ENCODE assay signal across 1 cellular context in the genomic region with DNA sequence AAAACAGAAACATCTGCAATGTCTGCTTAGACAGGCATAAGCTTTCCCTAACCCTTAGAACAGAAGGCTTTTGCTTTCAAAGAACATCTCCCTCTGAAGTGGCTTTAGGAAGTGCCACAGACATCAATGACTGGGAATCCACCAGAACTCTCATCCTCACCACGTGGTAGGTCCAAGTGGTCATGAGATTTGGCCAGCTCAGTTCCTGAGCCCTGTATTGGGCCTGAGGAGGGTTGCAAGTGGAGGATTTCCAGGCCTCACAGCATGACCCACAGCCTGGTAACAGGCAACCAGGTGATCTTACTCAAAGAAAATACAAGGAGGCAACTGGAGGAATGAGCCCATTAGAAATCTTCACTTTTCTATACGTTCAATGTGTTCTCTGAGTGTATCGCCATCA.
TF ChIP-seq lines count a peak whose summit lies in the region.

No MANE protein-coding gene starts in this region.

TF ChIP-seq in GM12878, 131 proteins besides CTCF, POLR2A, EP300 and RAD21:
- TF ChIP-seq MEF2B (IDR thresholded peaks at IDR 0.05; ENCODE audit: partially characterized antibody, poor library complexity, severe bottlenecking) (no peak), WRNIP1 (IDR thresholded peaks at IDR 0.05; ENCODE audit: borderline replicate concordance, low read depth, low read length) (no peak), MTA2 (IDR thresholded peaks at IDR 0.05; ENCODE audit: low read depth) (no peak), MEF2A (IDR thresholded peaks at IDR 0.05; ENCODE audit: insufficient read depth, low read depth, low read length) (no peak), FOS (IDR thresholded peaks at IDR 0.05; ENCODE audit: borderline replicate concordance, extremely low read depth, insufficient read length) (no peak), SPI1 (IDR thresholded peaks at IDR 0.05; ENCODE audit: borderline replicate concordance, insufficient read depth, low read depth, low read length) (no peak), TCF7 (IDR thresholded peaks at IDR 0.05; ENCODE audit: borderline replicate concordance) (no peak), TCF12 (IDR thresholded peaks at IDR 0.05; ENCODE audit: low read depth, low read length) (no peak), EED (IDR thresholded peaks at IDR 0.05; ENCODE audit: low read depth) (no peak), SUPT20H (IDR thresholded peaks at IDR 0.05; ENCODE audit: borderline replicate concordance, control insufficient read depth, low read depth, low read length) (no peak)
- TF ChIP-seq, protein P1, sequence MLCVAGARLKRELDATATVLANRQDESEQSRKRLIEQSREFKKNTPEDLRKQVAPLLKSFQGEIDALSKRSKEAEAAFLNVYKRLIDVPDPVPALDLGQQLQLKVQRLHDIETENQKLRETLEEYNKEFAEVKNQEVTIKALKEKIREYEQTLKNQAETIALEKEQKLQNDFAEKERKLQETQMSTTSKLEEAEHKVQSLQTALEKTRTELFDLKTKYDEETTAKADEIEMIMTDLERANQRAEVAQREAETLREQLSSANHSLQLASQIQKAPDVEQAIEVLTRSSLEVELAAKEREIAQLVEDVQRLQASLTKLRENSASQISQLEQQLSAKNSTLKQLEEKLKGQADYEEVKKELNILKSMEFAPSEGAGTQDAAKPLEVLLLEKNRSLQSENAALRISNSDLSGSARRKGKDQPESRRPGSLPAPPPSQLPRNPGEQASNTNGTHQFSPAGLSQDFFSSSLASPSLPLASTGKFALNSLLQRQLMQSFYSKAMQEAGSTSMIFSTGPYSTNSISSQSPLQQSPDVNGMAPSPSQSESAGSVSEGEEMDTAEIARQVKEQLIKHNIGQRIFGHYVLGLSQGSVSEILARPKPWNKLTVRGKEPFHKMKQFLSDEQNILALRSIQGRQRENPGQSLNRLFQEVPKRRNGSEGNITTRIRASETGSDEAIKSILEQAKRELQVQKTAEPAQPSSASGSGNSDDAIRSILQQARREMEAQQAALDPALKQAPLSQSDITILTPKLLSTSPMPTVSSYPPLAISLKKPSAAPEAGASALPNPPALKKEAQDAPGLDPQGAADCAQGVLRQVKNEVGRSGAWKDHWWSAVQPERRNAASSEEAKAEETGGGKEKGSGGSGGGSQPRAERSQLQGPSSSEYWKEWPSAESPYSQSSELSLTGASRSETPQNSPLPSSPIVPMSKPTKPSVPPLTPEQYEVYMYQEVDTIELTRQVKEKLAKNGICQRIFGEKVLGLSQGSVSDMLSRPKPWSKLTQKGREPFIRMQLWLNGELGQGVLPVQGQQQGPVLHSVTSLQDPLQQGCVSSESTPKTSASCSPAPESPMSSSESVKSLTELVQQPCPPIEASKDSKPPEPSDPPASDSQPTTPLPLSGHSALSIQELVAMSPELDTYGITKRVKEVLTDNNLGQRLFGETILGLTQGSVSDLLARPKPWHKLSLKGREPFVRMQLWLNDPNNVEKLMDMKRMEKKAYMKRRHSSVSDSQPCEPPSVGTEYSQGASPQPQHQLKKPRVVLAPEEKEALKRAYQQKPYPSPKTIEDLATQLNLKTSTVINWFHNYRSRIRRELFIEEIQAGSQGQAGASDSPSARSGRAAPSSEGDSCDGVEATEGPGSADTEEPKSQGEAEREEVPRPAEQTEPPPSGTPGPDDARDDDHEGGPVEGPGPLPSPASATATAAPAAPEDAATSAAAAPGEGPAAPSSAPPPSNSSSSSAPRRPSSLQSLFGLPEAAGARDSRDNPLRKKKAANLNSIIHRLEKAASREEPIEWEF (IDR thresholded peaks at IDR 0.05; ENCODE audit: insufficient replicate concordance, low read depth, low read length): no peak
- TF ChIP-seq, protein P2, sequence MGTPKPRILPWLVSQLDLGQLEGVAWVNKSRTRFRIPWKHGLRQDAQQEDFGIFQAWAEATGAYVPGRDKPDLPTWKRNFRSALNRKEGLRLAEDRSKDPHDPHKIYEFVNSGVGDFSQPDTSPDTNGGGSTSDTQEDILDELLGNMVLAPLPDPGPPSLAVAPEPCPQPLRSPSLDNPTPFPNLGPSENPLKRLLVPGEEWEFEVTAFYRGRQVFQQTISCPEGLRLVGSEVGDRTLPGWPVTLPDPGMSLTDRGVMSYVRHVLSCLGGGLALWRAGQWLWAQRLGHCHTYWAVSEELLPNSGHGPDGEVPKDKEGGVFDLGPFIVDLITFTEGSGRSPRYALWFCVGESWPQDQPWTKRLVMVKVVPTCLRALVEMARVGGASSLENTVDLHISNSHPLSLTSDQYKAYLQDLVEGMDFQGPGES (IDR thresholded peaks at IDR 0.05): no peak
- TF ChIP-seq, protein P3, sequence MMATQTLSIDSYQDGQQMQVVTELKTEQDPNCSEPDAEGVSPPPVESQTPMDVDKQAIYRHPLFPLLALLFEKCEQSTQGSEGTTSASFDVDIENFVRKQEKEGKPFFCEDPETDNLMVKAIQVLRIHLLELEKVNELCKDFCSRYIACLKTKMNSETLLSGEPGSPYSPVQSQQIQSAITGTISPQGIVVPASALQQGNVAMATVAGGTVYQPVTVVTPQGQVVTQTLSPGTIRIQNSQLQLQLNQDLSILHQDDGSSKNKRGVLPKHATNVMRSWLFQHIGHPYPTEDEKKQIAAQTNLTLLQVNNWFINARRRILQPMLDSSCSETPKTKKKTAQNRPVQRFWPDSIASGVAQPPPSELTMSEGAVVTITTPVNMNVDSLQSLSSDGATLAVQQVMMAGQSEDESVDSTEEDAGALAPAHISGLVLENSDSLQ (IDR thresholded peaks at IDR 0.05): no peak
- TF ChIP-seq, protein P4, sequence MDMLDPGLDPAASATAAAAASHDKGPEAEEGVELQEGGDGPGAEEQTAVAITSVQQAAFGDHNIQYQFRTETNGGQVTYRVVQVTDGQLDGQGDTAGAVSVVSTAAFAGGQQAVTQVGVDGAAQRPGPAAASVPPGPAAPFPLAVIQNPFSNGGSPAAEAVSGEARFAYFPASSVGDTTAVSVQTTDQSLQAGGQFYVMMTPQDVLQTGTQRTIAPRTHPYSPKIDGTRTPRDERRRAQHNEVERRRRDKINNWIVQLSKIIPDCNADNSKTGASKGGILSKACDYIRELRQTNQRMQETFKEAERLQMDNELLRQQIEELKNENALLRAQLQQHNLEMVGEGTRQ (IDR thresholded peaks at IDR 0.05; ENCODE audit: borderline replicate concordance, low read depth, low read length): no peak
- TF ChIP-seq, protein P5, sequence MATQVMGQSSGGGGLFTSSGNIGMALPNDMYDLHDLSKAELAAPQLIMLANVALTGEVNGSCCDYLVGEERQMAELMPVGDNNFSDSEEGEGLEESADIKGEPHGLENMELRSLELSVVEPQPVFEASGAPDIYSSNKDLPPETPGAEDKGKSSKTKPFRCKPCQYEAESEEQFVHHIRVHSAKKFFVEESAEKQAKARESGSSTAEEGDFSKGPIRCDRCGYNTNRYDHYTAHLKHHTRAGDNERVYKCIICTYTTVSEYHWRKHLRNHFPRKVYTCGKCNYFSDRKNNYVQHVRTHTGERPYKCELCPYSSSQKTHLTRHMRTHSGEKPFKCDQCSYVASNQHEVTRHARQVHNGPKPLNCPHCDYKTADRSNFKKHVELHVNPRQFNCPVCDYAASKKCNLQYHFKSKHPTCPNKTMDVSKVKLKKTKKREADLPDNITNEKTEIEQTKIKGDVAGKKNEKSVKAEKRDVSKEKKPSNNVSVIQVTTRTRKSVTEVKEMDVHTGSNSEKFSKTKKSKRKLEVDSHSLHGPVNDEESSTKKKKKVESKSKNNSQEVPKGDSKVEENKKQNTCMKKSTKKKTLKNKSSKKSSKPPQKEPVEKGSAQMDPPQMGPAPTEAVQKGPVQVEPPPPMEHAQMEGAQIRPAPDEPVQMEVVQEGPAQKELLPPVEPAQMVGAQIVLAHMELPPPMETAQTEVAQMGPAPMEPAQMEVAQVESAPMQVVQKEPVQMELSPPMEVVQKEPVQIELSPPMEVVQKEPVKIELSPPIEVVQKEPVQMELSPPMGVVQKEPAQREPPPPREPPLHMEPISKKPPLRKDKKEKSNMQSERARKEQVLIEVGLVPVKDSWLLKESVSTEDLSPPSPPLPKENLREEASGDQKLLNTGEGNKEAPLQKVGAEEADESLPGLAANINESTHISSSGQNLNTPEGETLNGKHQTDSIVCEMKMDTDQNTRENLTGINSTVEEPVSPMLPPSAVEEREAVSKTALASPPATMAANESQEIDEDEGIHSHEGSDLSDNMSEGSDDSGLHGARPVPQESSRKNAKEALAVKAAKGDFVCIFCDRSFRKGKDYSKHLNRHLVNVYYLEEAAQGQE (IDR thresholded peaks at IDR 0.05; ENCODE audit: low read depth, low read length): no peak
- TF ChIP-seq, protein P6, sequence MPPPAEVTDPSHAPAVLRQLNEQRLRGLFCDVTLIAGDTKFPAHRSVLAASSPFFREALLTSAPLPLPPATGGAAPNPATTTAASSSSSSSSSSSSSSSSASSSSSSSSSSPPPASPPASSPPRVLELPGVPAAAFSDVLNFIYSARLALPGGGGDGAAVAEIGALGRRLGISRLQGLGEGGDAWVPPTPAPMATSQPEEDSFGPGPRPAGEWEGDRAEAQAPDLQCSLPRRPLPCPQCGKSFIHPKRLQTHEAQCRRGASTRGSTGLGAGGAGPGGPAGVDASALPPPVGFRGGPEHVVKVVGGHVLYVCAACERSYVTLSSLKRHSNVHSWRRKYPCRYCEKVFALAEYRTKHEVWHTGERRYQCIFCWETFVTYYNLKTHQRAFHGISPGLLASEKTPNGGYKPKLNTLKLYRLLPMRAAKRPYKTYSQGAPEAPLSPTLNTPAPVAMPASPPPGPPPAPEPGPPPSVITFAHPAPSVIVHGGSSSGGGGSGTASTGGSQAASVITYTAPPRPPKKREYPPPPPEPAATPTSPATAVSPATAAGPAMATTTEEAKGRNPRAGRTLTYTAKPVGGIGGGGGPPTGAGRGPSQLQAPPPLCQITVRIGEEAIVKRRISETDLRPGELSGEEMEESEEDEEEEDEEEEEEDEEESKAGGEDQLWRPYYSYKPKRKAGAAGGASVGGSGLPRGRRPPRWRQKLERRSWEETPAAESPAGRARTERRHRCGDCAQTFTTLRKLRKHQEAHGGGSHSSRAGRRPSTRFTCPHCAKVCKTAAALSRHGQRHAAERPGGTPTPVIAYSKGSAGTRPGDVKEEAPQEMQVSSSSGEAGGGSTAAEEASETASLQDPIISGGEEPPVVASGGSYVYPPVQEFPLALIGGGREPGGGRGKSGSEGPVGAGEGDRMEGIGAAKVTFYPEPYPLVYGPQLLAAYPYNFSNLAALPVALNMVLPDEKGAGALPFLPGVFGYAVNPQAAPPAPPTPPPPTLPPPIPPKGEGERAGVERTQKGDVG (CRISPR knock-in tag; IDR thresholded peaks at IDR 0.05): no peak
- TF ChIP-seq, protein P7, sequence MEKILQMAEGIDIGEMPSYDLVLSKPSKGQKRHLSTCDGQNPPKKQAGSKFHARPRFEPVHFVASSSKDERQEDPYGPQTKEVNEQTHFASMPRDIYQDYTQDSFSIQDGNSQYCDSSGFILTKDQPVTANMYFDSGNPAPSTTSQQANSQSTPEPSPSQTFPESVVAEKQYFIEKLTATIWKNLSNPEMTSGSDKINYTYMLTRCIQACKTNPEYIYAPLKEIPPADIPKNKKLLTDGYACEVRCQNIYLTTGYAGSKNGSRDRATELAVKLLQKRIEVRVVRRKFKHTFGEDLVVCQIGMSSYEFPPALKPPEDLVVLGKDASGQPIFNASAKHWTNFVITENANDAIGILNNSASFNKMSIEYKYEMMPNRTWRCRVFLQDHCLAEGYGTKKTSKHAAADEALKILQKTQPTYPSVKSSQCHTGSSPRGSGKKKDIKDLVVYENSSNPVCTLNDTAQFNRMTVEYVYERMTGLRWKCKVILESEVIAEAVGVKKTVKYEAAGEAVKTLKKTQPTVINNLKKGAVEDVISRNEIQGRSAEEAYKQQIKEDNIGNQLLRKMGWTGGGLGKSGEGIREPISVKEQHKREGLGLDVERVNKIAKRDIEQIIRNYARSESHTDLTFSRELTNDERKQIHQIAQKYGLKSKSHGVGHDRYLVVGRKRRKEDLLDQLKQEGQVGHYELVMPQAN (conservative IDR thresholded peaks at IDR 0.05): no peak
